In the genomic region with DNA sequence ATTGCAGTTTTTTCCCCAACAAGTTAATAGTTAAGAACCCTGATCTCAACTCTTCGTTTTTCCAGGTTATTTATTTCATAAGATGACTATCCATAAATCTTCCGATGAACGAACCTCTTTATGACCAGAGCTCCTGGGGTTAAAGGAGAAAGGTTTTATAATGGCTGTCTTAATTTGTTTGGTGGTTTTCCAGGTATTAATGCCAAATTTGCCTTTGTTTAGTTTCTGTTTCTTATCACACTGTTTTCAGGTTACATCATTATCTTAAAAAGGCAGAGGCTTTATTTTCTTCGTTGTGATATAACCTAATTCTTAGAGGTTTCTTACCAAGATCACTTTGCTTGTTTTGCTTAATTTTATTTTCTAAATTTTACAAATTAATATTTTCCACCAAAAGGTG, we compare ENCODE assay signal across 33 cellular contexts.
"Had no signal": no experiment of that assay in that cellular context is flagged by ENCODE, and none has a peak within 500 bp of the region (broad histone marks: within the 10 kb centered on the region; RNA-seq: fewer than 3 reads in every experiment).

No MANE protein-coding gene starts in this region.

- FAIRE-seq: astrocyte, bronchial epithelial cell had no signal

- H3K27me3 ChIP-seq: adrenal gland had no signal

- ATAC-seq: activated naive CD4-positive, alpha-beta T cell treated with anti-CD3 and anti-CD28 coated beads, Interleukin-2, amount 50 U/mL, for 72 hours; activated T-cell treated with anti-CD3 and anti-CD28 coated beads, Interleukin-2, amount 50 U/mL, for 4 hours; SK-N-SH treated with all-trans-retinoic acid at 6 μM for 48 hours; T-cell; T-helper 17 cell had no signal

- H3K9me3 Mint-ChIP-seq: activated B cell treated with CpG ODN at 0.5 μM for 24 hours; activated CD4-positive, alpha-beta memory T cell treated with anti-CD3 and anti-CD28 coated beads for 36 hours; activated naive CD4-positive, alpha-beta T cell treated with anti-CD3 and anti-CD28 coated beads for 36 hours; activated naive CD4-positive, alpha-beta T cell treated with anti-CD3 and anti-CD28 coated beads, Interleukin-2, amount 50 U/mL, for 72 hours; activated T-cell treated with anti-CD3 and anti-CD28 coated beads, Interleukin-2, amount 50 U/mL, for 4 hours; activated T-helper 1 cell treated with anti-CD3 and anti-CD28 coated beads, Interleukin-12 subunit alpha, Interleukin-12 subunit beta, Interleukin-2, Interleukin-4 antibody, amounts not matched to agents 30 ng/mL and 10 ng/mL and 1 ng/mL, durations not matched to agents 14 hours and 24 hours and 36 hours; brain; T-cell had no signal

- H3K27me3 Mint-ChIP-seq: activated B cell treated with CpG ODN at 0.5 μM for 24 hours; activated CD4-positive, alpha-beta memory T cell treated with anti-CD3 and anti-CD28 coated beads for 36 hours; brain; T-cell; T-helper 17 cell had no signal

- DNase-seq: activated B cell treated with CpG ODN at 0.5 μM for 24 hours; activated CD4-positive, alpha-beta memory T cell treated with anti-CD3 and anti-CD28 coated beads for 36 hours; activated CD4-positive, alpha-beta T cell treated with anti-CD3 and anti-CD28 coated beads for 4 hours; activated CD4-positive, alpha-beta T cell treated with anti-CD3 and anti-CD28 coated beads, Interleukin-2, amount 50 U/mL, for 1 hour; activated CD4-positive, CD25-positive, alpha-beta regulatory T cell treated with anti-CD3 and anti-CD28 coated beads, Interleukin-2, amount 50 U/mL, for 72 hours; activated CD8-positive, alpha-beta memory T cell treated with anti-CD3 and anti-CD28 coated beads, Interleukin-2, amount 50 U/mL, for 4 hours; activated gamma-delta T cell treated with Interleukin-2 at 50 U/mL for 16 hours; activated naive CD4-positive, alpha-beta T cell treated with anti-CD3 and anti-CD28 coated beads for 36 hours; activated T-cell treated with anti-CD3 and anti-CD28 coated beads for 4 hours; activated T-cell treated with anti-CD3 and anti-CD28 coated beads, Interleukin-2, amount 50 U/mL, for 4 hours; adrenal gland; caudate nucleus; cerebellar nuclear complex; NCI-H1092 treated with DMSO at 0.1 percent for 48 hours; NCI-H146; NCI-H187; NCI-H2029 treated with DMSO at 0.1 percent for 48 hours; NCI-H2107; NCI-H2171; NCI-H510A; NCI-H526; NCI-H748 treated with DMSO at 0.1 percent for 48 hours; OCI-M1; SHP77 treated with DMSO at 0.1 percent for 48 hours; T-cell; T-helper 17 cell had no signal

- H3K27ac ChIP-seq: adrenal gland, VCaP had no signal

- H3K27ac Mint-ChIP-seq: activated B cell treated with CpG ODN at 0.5 μM for 24 hours; activated CD4-positive, alpha-beta memory T cell treated with anti-CD3 and anti-CD28 coated beads for 36 hours; activated naive CD4-positive, alpha-beta T cell treated with anti-CD3 and anti-CD28 coated beads for 36 hours; activated naive CD4-positive, alpha-beta T cell treated with anti-CD3 and anti-CD28 coated beads, Interleukin-2, amount 50 U/mL, for 72 hours; activated T-helper 1 cell treated with anti-CD3 and anti-CD28 coated beads, Interleukin-12 subunit alpha, Interleukin-12 subunit beta, Interleukin-2, Interleukin-4 antibody, amounts not matched to agents 30 ng/mL and 10 ng/mL and 1 ng/mL, durations not matched to agents 14 hours and 24 hours and 36 hours; T-cell; T-helper 17 cell had no signal

- H3K4me3 ChIP-seq: adrenal gland had no signal

- H3K4me3 Mint-ChIP-seq: activated B cell treated with CpG ODN at 0.5 μM for 24 hours; activated CD4-positive, alpha-beta memory T cell treated with anti-CD3 and anti-CD28 coated beads for 36 hours; activated naive CD4-positive, alpha-beta T cell treated with anti-CD3 and anti-CD28 coated beads for 36 hours; activated T-cell treated with anti-CD3 and anti-CD28 coated beads, Interleukin-2, amount 50 U/mL, for 4 hours; activated T-helper 1 cell treated with anti-CD3 and anti-CD28 coated beads, Interleukin-12 subunit alpha, Interleukin-12 subunit beta, Interleukin-2, Interleukin-4 antibody, amounts not matched to agents 30 ng/mL and 10 ng/mL and 1 ng/mL, durations not matched to agents 14 hours and 24 hours and 36 hours; brain; T-cell; T-helper 17 cell had no signal

- H3K36me3 ChIP-seq: adrenal gland had no signal

- H3K9me3 ChIP-seq: adrenal gland had no signal
